Comparison of ENCODE assay signal across 8 cellular contexts in the genomic region with DNA sequence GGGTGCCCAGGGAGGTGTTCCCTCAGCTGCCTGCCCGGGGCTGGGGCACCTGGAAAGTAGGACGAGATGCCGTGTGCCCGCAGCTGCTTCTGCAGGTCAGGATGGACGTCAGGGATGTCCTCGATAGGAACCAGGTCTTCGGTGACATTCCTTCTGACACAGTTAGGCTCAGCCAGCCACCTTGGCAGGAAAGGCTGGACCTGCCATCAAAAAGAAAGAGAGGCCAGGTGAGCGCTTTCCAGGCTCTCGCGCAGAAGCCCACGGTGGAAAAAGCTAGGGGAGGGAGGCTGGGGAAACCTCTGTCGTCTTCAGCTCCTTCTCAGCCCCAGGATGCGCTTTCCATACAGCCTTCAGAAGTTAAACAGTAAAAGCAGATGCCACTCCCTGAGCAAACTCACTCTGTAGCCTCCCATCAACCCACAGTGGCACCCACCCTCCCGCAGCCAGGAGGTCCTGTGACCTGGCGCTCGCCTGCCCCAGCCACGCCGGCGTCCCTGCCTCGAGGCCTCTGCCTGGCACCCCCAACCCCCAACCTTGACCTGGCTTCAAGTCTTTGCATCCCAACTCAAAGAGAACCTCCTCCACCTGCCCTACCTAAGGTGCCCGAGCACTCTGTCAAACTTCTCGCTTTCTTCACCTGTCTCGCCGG. TPM values are rescaled to one million over a fixed set of nuclear protein-coding genes. Genes with fewer than 3 reads are reported as not detected.
DNase-seq lines count a peak whose midpoint lies in the region; ATAC-seq, FAIRE-seq and TF ChIP-seq lines count a peak whose summit lies in the region.

No MANE protein-coding gene starts in this region.

- POLR2A ChIA-PET in A549 (lab: Yijun Ruan, JAX), result no interaction called here

- WGBS in A549 (ENCODE audit: missing lambda C conversion rate), result 74% methylated on average over 24 of the region's 24 CpGs

- TF ChIP-seq EP300 in A549 (IDR thresholded peaks at IDR 0.05), result no peak

- peaks cover 16% of the 10 kb centered on the region; the same call in 2 of the 3 replicates for H3K4me1 ChIP-seq in A549
- H3K4me1 ChIP-seq in HUES48 (ENCODE audit: control insufficient read depth, insufficient read depth, low read length), result 0 out of 2 replicates have a peak, but pooled peaks cover 5% of the 10 kb centered on the region
- peaks cover 21% of the 10 kb centered on the region for H3K4me1 ChIP-seq in muscle layer of colon (ENCODE audit: insufficient read depth, low read length)

- H3K4me2 ChIP-seq in A549, result peak overlapping the region; percentile 93

- CTCF ChIA-PET in A549 (lab: Yijun Ruan, JAX), result interaction anchor here (2.3 kb wide), 1 partner anchor 11 kb away, joined by 13 read pairs; no protein-coding TSS in a partner anchor

- no peak for TF ChIP-seq RAD21 in A549 (conservative IDR thresholded peaks at IDR 0.05 in 1 of 2, IDR thresholded peaks at IDR 0.05 in 1 of 2)

- H3K4me3 ChIP-seq in A549 (peak overlapping the region; percentile 99), HUES48 (ENCODE audit: low read depth, low read length) (peak overlapping the region; percentile 70), bronchial epithelial cell (ENCODE audit: low read depth, low read length) (peak overlapping the region; percentile 98), muscle layer of colon (ENCODE audit: low read depth in 1 of 2, low read length in 2 of 2) (peak overlapping the region; percentile 75 to 92)

- DNase-seq in A549 (ENCODE audit: low read depth in 1 of 2, low spot score in 1 of 2), result no peak
- DNase-seq in bronchial epithelial cell (ENCODE audit: low read depth), result no peak
- DNase-seq in H54 (ENCODE audit: insufficient read length, low spot score), result no peak
- no peak for DNase-seq in RPMI8226
- DNase-seq in hepatic stellate cell (ENCODE audit: low spot score), result no peak

- TF ChIP-seq CTCF in A549 (IDR thresholded peaks at IDR 0.05) (no peak), bronchial epithelial cell (IDR thresholded peaks at IDR 0.05; ENCODE audit: insufficient read depth, low read length, severe bottlenecking) (no peak)

- no peak overlapping the region for H3K9ac ChIP-seq in HUES48 (ENCODE audit: low read depth, low read length)
- H3K9ac ChIP-seq in muscle layer of colon (ENCODE audit: low read length), result peak overlapping the region; percentile 33

- no peak for TF ChIP-seq POLR2A in A549 (IDR thresholded peaks at IDR 0.05; ENCODE audit: low read length)
- TF ChIP-seq POLR2A in H54 (IDR thresholded peaks at IDR 0.05; ENCODE audit: low read depth, low read length), result no peak

- ATAC-seq in A549 (no peak), HG02840 (IDR thresholded peaks at IDR 0.05; ENCODE audit: low FRiP score, unreplicated experiment) (no peak)

- no peaks in the 10 kb centered on the region for H3K9me3 ChIP-seq in A549
- H3K9me3 ChIP-seq in HUES48 (ENCODE audit: control insufficient read depth, insufficient read depth, low read length), result no peaks in the 10 kb centered on the region
- H3K9me3 ChIP-seq in muscle layer of colon (ENCODE audit: low read length), result no peaks in the 10 kb centered on the region

- FAIRE-seq in A549 (lab: Jason Lieb, UNC) (no peak), bronchial epithelial cell (lab: Jason Lieb, UNC) (no peak), H54 (lab: Jason Lieb, UNC) (no peak)

- H3K36me3 ChIP-seq in HUES48 (ENCODE audit: control insufficient read depth, insufficient read depth, low read length) (peaks cover 61% of the 10 kb centered on the region), bronchial epithelial cell (ENCODE audit: control insufficient read depth, insufficient read depth, low read length) (peaks cover 34% of the 10 kb centered on the region), muscle layer of colon (ENCODE audit: insufficient read depth, low read length) (peaks cover 35% of the 10 kb centered on the region)

- peak overlapping the region; percentile 94 to 98; a peak in 4 of 6 replicates for H3K27ac ChIP-seq in A549
- H3K27ac ChIP-seq in HUES48 (ENCODE audit: low read depth, low read length), result no peak overlapping the region
- no peak overlapping the region for H3K27ac ChIP-seq in muscle layer of colon (ENCODE audit: low read depth, low read length)

- H3K27me3 ChIP-seq in HUES48 (ENCODE audit: control insufficient read depth, insufficient read depth, low read length) (peaks cover 3% of the 10 kb centered on the region; the same call in 1 of the 2 replicates), bronchial epithelial cell (ENCODE audit: control insufficient read depth, insufficient read depth, low read length) (no peaks in the 10 kb centered on the region), muscle layer of colon (ENCODE audit: control insufficient read depth in 1 of 2, insufficient read depth in 2 of 2, low read length in 2 of 2) (no peaks in the 10 kb centered on the region)

TF ChIP-seq in A549, 52 proteins besides CTCF, POLR2A, EP300 and RAD21:
- TF ChIP-seq ZSCAN20 (CRISPR knock-in tag; IDR thresholded peaks at IDR 0.05) (no peak), HOXA7 (CRISPR knock-in tag; IDR thresholded peaks at IDR 0.05) (no peak), HOXB5 (CRISPR knock-in tag; IDR thresholded peaks at IDR 0.05) (no peak), JUN (IDR thresholded peaks at IDR 0.05) (no peak), RFX5 (IDR thresholded peaks at IDR 0.05) (no peak), FOSB (CRISPR knock-in tag; IDR thresholded peaks at IDR 0.05) (no peak), NFE2L2 (conservative IDR thresholded peaks at IDR 0.05; ENCODE audit: low read length) (no peak)

RNA-seq across cellular contexts. Expression of gene DDX51, which starts 1.3 kb away (rescaled TPM):
- polyA plus RNA-seq in A549 (2011; rRNA removed) (10.2 and 11.4 TPM in 2 replicates), A549 (2017; fragmentation: RNase III; extraction: RNeasy Plus Mini Kit Qiagen cat#74134 plus additional on column Dnase treatment) (21.8 to 23.7 TPM (median 22.6 TPM) in 3 replicates)
- polyA plus RNA-seq in A549 (2012; cell fraction: cytosol; rRNA removed), result 37.4 and 40.5 TPM in 2 replicates
- 76.9 and 86.0 TPM in 2 replicates for polyA plus RNA-seq in A549 (2012; cell fraction: nucleus; rRNA removed)
- polyA minus RNA-seq in A549 (2011; rRNA and poly(A)+ RNA removed), result 11.4 and 16.5 TPM in 2 replicates
- 9.0 and 10.0 TPM in 2 replicates for total RNA-seq in bronchial epithelial cell

RNA-seq across cellular contexts. Expression of gene NOC4L, which starts 1.5 kb away (rescaled TPM):
- polyA plus RNA-seq in A549 (2011; rRNA removed) (10.8 and 12.1 TPM in 2 replicates), A549 (2017; fragmentation: RNase III; extraction: RNeasy Plus Mini Kit Qiagen cat#74134 plus additional on column Dnase treatment) (32.8 to 36.6 TPM (median 34.1 TPM) in 3 replicates)
- polyA plus RNA-seq in A549 (2012; cell fraction: cytosol; rRNA removed), result 35.8 and 44.8 TPM in 2 replicates
- polyA plus RNA-seq in A549 (2012; cell fraction: nucleus; rRNA removed), result 74.7 and 86.7 TPM in 2 replicates
- 8.4 and 17.4 TPM in 2 replicates for polyA minus RNA-seq in A549 (2011; rRNA and poly(A)+ RNA removed)
- 10.0 and 11.4 TPM in 2 replicates for total RNA-seq in bronchial epithelial cell

Comparison
In these comparisons a context has a peak if more than half of its experiments do, and no peak if none do; other contexts are left out.
1. H3K27ac ChIP-seq: peak in A549 (2 of 2); none in HUES48 (single experiment) and muscle layer of colon (single experiment).
2. Peak in every context shown above with its lines, with median percentiles within 50 percentile points of each other: H3K4me3 ChIP-seq.